ENCODE assay signal across 21 cellular contexts in genomic region chr2:14554829-14555580, GRCh38.
DNase-seq lines count a peak whose midpoint lies in the region; ATAC-seq and TF ChIP-seq lines count a peak whose summit lies in the region.
"Had no signal": no experiment of that assay in that cellular context is flagged by ENCODE, and none has a peak within 500 bp of the region (broad histone marks: within the 10 kb centered on the region; RNA-seq: fewer than 3 reads in every experiment).

No MANE protein-coding gene starts in this region.

- H3K14ac ChIP-seq in H9 (ENCODE audit: insufficient read depth, low read length), result no peak overlapping the region

- no peak overlapping the region for H2BK20ac ChIP-seq in H9 (ENCODE audit: low read depth, low read length, poor library complexity, severe bottlenecking)

- H2BK15ac ChIP-seq in H9 (ENCODE audit: low read depth, low read length), result no peak overlapping the region

- no peaks in the 10 kb centered on the region for H3K4me1 Mint-ChIP-seq in H9

- no peak overlapping the region for H4K5ac ChIP-seq in H9 (ENCODE audit: insufficient read length, low read depth, low read length)

- H3K4me1 ChIP-seq in smooth muscle cell (ENCODE audit: low read depth) (no peaks in the 10 kb centered on the region), H9 (ENCODE audit: insufficient read depth, low read length) (no peaks in the 10 kb centered on the region), upper lobe of right lung (no peaks in the 10 kb centered on the region)

- H4K20me1 ChIP-seq in smooth muscle cell (ENCODE audit: low read depth), result no peaks in the 10 kb centered on the region
- H4K20me1 ChIP-seq in H9 (ENCODE audit: control insufficient read depth, insufficient read depth, insufficient read length), result no peaks in the 10 kb centered on the region
- H4K20me1 ChIP-seq: BLaER1 treated with 17β-estradiol and CSF1 and Interleukin-3, amounts not matched to agents 10 nM and 100 nM had no signal

- H2BK120ac ChIP-seq in H9 (ENCODE audit: low read depth, low read length, poor library complexity, severe bottlenecking), result no peak overlapping the region

- H3K27me3 ChIP-seq in smooth muscle cell (ENCODE audit: low read depth) (no peaks in the 10 kb centered on the region), H9 (ENCODE audit: insufficient read depth, low read length) (no peaks in the 10 kb centered on the region), upper lobe of right lung (no peaks in the 10 kb centered on the region)
- H3K27me3 ChIP-seq: BLaER1 treated with 17β-estradiol and CSF1 and Interleukin-3, amounts not matched to agents 10 nM and 100 nM had no signal

- H3K27me3 Mint-ChIP-seq in H9 (ENCODE audit: low read depth), result no peaks in the 10 kb centered on the region

- H3T11ph ChIP-seq in H9 (ENCODE audit: low read length), result no peak overlapping the region

- H3K79me1 ChIP-seq in H9 (ENCODE audit: insufficient read depth, low read depth, low read length, poor library complexity, severe bottlenecking), result no peaks in the 10 kb centered on the region

- H3K27ac ChIP-seq in epithelial cell of prostate (peak overlapping the region; percentile 34), smooth muscle cell (ENCODE audit: low read depth) (no peak overlapping the region), H9 (ENCODE audit: insufficient read length, low read depth, low read length) (no peak overlapping the region), upper lobe of right lung (no peak overlapping the region)
- H3K27ac ChIP-seq: BLaER1 treated with 17β-estradiol and CSF1 and Interleukin-3, amounts not matched to agents 10 nM and 100 nM had no signal

- H2BK12ac ChIP-seq in H9 (ENCODE audit: insufficient read length, low read depth, low read length), result no peak overlapping the region

- H3K9ac ChIP-seq in smooth muscle cell (ENCODE audit: low read depth) (no peak overlapping the region), H9 (ENCODE audit: extremely low read depth, insufficient read length, low read length) (no peak overlapping the region)
- H3K9ac ChIP-seq: BLaER1 treated with 17β-estradiol and CSF1 and Interleukin-3, amounts not matched to agents 10 nM and 100 nM had no signal

- no peaks in the 10 kb centered on the region for H3K9me3 ChIP-seq in smooth muscle cell (replicated peaks; ENCODE audit: low read depth)
- no peaks in the 10 kb centered on the region for H3K9me3 ChIP-seq in H9 (ENCODE audit: control insufficient read depth, low read depth, low read length)
- H3K9me3 ChIP-seq in upper lobe of right lung, result no peaks in the 10 kb centered on the region
- H3K9me3 ChIP-seq: BLaER1 treated with 17β-estradiol and CSF1 and Interleukin-3, amounts not matched to agents 10 nM and 100 nM had no signal

- H3K18ac ChIP-seq in H9 (ENCODE audit: insufficient read length, low read depth, low read length), result no peak overlapping the region

- no peaks in the 10 kb centered on the region for H3K36me3 ChIP-seq in smooth muscle cell (ENCODE audit: low read depth)
- H3K36me3 ChIP-seq in upper lobe of right lung, result no peaks in the 10 kb centered on the region
- H3K36me3 ChIP-seq: BLaER1 treated with 17β-estradiol and CSF1 and Interleukin-3, amounts not matched to agents 10 nM and 100 nM had no signal

- H3K56ac ChIP-seq in H9 (ENCODE audit: insufficient read length, low read depth, low read length), result no peak overlapping the region

- peak; percentile 6 for DNase-seq in NCI-H82 treated with DMSO at 0.1 percent for 48 hours (lab: John Stamatoyannopoulos, UW; ENCODE audit: unreplicated experiment)
- no peak for DNase-seq in epithelial cell of prostate (ENCODE audit: low read depth, low spot score)
- DNase-seq in left colon, result peak; percentile 65 to 66
- no peak for DNase-seq in smooth muscle cell (lab: John Stamatoyannopoulos, UW; ENCODE audit: unreplicated experiment)
- DNase-seq in H9, result no peak
- DNase-seq in upper lobe of right lung, result no peak
- DNase-seq: Calu3; CD8-positive, alpha-beta T cell; GF-D8; HFFc6; KBM-7; NCI-H1105 treated with DMSO at 0.1 percent for 48 hours; NCI-H1694; NCI-H2081 treated with DMSO at 0.1 percent for 48 hours; NCI-H510A; NCI-H748 treated with DMSO at 0.1 percent for 48 hours; RPMI8226; SHP77 treated with DMSO at 0.1 percent for 48 hours had no signal

- no peak overlapping the region for H2BK5ac ChIP-seq in H9 (ENCODE audit: insufficient read length, low read length)

- TF ChIP-seq CTCF in smooth muscle cell (IDR thresholded peaks at IDR 0.05; ENCODE audit: borderline replicate concordance, insufficient read depth, poor library complexity, severe bottlenecking), result no peak
- TF ChIP-seq CTCF in H9 (conservative IDR thresholded peaks at IDR 0.05), result no peak
- no peak for TF ChIP-seq CTCF in upper lobe of right lung (IDR thresholded peaks at IDR 0.05)

- H3F3A ChIP-seq in smooth muscle cell (ENCODE audit: low read depth), result no peaks in the 10 kb centered on the region

- H3K4me2 ChIP-seq in smooth muscle cell (peak overlapping the region; percentile 13), H9 (ENCODE audit: insufficient read depth, insufficient read length, low read length) (no peak overlapping the region)
- H3K4me2 ChIP-seq: BLaER1 treated with 17β-estradiol and CSF1 and Interleukin-3, amounts not matched to agents 10 nM and 100 nM had no signal

- ATAC-seq in left colon (peak; percentile 62), HG03460 (IDR thresholded peaks at IDR 0.05; ENCODE audit: unreplicated experiment) (no peak), upper lobe of right lung (no peak)
- ATAC-seq: CD8-positive, alpha-beta T cell; HepG2 had no signal

- H3K79me2 ChIP-seq in smooth muscle cell (ENCODE audit: low read depth) (no peaks in the 10 kb centered on the region), H9 (ENCODE audit: insufficient read depth, low read length) (no peaks in the 10 kb centered on the region)

- H2AK5ac ChIP-seq in H9 (ENCODE audit: insufficient read length, low read length), result no peak overlapping the region

- WGBS in smooth muscle cell (ENCODE audit: low lambda C conversion rate), result 54% methylated on average over 7 of the region's 7 CpGs
- no CpG with 5 or more reads among the region's 7 CpGs for whole genome bisulfite sequencing in H9 (ENCODE audit: extremely low coverage, insufficient read length, low lambda C conversion rate)

- H2AFZ ChIP-seq in smooth muscle cell (ENCODE audit: low read depth) (no peak overlapping the region), H9 (ENCODE audit: low read length) (no peak overlapping the region)

- no peak overlapping the region for H4K91ac ChIP-seq in H9 (ENCODE audit: insufficient read length, low read depth, low read length)

- H3K4me3 Mint-ChIP-seq in H9, result no peak overlapping the region
- H3K4me3 Mint-ChIP-seq: CD8-positive, alpha-beta T cell; HFFc6 had no signal

- H3K23me2 ChIP-seq in H9 (ENCODE audit: insufficient read length, low read depth, low read length, poor library complexity, severe bottlenecking), result no peaks in the 10 kb centered on the region

- H3K4ac ChIP-seq in H9 (ENCODE audit: low read depth, low read length), result no peak overlapping the region

- no peaks in the 10 kb centered on the region for H3K36me3 Mint-ChIP-seq in H9 (ENCODE audit: insufficient read depth in 1 of 3, low read depth in 3 of 3)
- H3K36me3 Mint-ChIP-seq: CD8-positive, alpha-beta T cell had no signal

- no peak overlapping the region for H3K27ac Mint-ChIP-seq in H9
- H3K27ac Mint-ChIP-seq: CD8-positive, alpha-beta T cell; HFFc6 had no signal

- H3K23ac ChIP-seq in H9 (ENCODE audit: insufficient read length, low read depth, low read length), result no peak overlapping the region

- H4K8ac ChIP-seq in H9 (replicated peaks; ENCODE audit: insufficient read length, low read depth, low read length), result no peak overlapping the region

- H3K4me3 ChIP-seq in smooth muscle cell (no peak overlapping the region), upper lobe of right lung (no peak overlapping the region)
- H3K4me3 ChIP-seq: BLaER1 treated with 17β-estradiol and CSF1 and Interleukin-3, amounts not matched to agents 10 nM and 100 nM had no signal

- intact Hi-C loops in left colon (cut with DNase I, micrococcal nuclease) (no loop called here), upper lobe of right lung (cut with DNase I) (no loop called here)

- H3K9me3 Mint-ChIP-seq in H9, result no peaks in the 10 kb centered on the region
- H3K9me3 Mint-ChIP-seq: HFFc6 had no signal

Comparison
In these comparisons a context has a peak if more than half of its experiments do, and no peak if none do; other contexts are left out.
1. DNase-seq: peak in NCI-H82 treated with DMSO at 0.1 percent for 48 hours (single experiment) and left colon (2 of 2); none in epithelial cell of prostate (single experiment), smooth muscle cell (single experiment), H9 (single experiment) and upper lobe of right lung (single experiment).